1 cellular context compared by ENCODE assay signal in the genomic region with DNA sequence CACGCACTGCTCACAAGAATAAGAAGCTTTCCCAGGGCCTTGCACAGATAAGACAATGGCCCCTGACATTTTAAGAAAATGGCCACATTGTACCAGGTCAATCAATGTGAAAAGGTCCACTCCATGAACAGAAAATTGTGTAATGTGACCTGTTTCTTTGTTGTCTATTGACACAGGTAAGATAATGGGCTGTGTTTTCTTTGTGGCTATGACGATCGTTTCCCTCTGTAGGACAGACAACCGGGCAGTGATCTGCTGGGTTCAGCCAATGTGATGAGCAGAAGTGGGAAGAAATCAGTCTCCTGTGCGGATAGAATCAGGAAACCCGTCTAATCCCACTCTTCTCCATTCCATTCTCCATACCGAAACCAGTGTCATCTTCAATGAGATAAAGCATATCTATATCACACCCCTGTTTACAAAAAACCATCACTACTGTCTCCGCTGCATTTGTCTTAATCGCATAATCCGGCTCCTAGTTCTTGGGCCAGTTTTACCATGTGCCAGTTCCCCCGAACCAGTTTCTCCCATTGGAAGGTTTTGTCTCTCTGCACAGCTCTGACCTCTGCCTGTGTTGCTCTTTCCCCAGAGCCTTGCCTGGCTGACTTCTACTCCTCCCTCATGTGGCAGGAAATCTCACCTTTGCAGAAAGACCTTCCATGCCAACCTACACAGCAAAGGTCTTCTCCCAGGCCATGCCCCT.
TF ChIP-seq lines count a peak whose summit lies in the region.

No MANE protein-coding gene starts in this region.

TF ChIP-seq in HepG2, 621 proteins besides CTCF, POLR2A, EP300 and RAD21 (continued from another document and continues in another):
- TF ChIP-seq TGIF2 (CRISPR knock-in tag; IDR thresholded peaks at IDR 0.05): peak; percentile 59; the same call in 1 of the 2 replicates
- peak; percentile 24; the same call in 1 of the 2 replicates for TF ChIP-seq GZF1 (CRISPR knock-in tag; IDR thresholded peaks at IDR 0.05)
- TF ChIP-seq ZNF713 (CRISPR knock-in tag; IDR thresholded peaks at IDR 0.05): no peak
- peak; percentile 46 for TF ChIP-seq ZSCAN31 (CRISPR knock-in tag; IDR thresholded peaks at IDR 0.05; ENCODE audit: low read depth)
- TF ChIP-seq, protein P1, sequence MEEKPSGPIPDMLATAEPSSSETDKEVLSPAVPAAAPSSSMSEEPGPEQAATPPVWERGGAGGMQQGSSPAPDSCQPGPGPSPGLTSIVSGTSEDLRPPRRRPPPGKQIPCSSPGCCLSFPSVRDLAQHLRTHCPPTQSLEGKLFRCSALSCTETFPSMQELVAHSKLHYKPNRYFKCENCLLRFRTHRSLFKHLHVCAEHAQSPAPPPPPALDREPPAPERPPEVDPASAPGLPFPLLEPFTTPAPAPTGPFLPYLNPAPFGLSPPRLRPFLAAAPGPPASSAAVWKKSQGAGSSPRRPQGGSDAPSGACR (CRISPR knock-in tag; IDR thresholded peaks at IDR 0.05): peak; percentile 79; the same call in 1 of the 2 replicates
- no peak for TF ChIP-seq ATAD3A (CRISPR knock-in tag; IDR thresholded peaks at IDR 0.05)
- TF ChIP-seq SMYD3 (CRISPR knock-in tag; IDR thresholded peaks at IDR 0.05): 0 out of 2 replicates have a peak, but pooled peaks have one; percentile 47
- TF ChIP-seq MXD4 (CRISPR knock-in tag; IDR thresholded peaks at IDR 0.05): 0 out of 2 replicates have a peak, but pooled peaks have one; percentile 76
- no peak for TF ChIP-seq ZNF552 (CRISPR knock-in tag; IDR thresholded peaks at IDR 0.05; ENCODE audit: borderline replicate concordance)
- no peak for TF ChIP-seq PAWR (CRISPR knock-in tag; IDR thresholded peaks at IDR 0.05; ENCODE audit: borderline replicate concordance)
- TF ChIP-seq PCBP2 (optimal IDR thresholded peaks at IDR 0.05; ENCODE audit: low read depth, low read length, poor library complexity, severe bottlenecking): no peak
- TF ChIP-seq UBTF (CRISPR knock-in tag; IDR thresholded peaks at IDR 0.05): no peak
- TF ChIP-seq RORA (CRISPR knock-in tag; IDR thresholded peaks at IDR 0.05): no peak
- no peak for TF ChIP-seq ZNF326 (CRISPR knock-in tag; IDR thresholded peaks at IDR 0.05; ENCODE audit: borderline replicate concordance)
- TF ChIP-seq SSRP1 (CRISPR knock-in tag; IDR thresholded peaks at IDR 0.05): peak; percentile 70; the same call in 1 of the 2 replicates
- TF ChIP-seq HMGXB4 (CRISPR knock-in tag; IDR thresholded peaks at IDR 0.05; ENCODE audit: borderline replicate concordance in 1 of 2, low read depth in 1 of 2): peak; percentile 27 to 44; a peak in 1 of 4 replicates
- no peak for TF ChIP-seq ATF7-NPFF (CRISPR knock-in tag; IDR thresholded peaks at IDR 0.05; ENCODE audit: low read depth)
- no peak for TF ChIP-seq ZSCAN12 (CRISPR knock-in tag; IDR thresholded peaks at IDR 0.05)
- TF ChIP-seq, protein P2, sequence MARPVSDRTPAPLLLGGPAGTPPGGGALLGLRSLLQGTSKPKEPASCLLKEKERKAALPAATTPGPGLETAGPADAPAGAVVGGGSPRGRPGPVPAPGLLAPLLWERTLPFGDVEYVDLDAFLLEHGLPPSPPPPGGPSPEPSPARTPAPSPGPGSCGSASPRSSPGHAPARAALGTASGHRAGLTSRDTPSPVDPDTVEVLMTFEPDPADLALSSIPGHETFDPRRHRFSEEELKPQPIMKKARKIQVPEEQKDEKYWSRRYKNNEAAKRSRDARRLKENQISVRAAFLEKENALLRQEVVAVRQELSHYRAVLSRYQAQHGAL (CRISPR knock-in tag; IDR thresholded peaks at IDR 0.05; ENCODE audit: not compliant biosample characterization): no peak
- TF ChIP-seq, protein P3, sequence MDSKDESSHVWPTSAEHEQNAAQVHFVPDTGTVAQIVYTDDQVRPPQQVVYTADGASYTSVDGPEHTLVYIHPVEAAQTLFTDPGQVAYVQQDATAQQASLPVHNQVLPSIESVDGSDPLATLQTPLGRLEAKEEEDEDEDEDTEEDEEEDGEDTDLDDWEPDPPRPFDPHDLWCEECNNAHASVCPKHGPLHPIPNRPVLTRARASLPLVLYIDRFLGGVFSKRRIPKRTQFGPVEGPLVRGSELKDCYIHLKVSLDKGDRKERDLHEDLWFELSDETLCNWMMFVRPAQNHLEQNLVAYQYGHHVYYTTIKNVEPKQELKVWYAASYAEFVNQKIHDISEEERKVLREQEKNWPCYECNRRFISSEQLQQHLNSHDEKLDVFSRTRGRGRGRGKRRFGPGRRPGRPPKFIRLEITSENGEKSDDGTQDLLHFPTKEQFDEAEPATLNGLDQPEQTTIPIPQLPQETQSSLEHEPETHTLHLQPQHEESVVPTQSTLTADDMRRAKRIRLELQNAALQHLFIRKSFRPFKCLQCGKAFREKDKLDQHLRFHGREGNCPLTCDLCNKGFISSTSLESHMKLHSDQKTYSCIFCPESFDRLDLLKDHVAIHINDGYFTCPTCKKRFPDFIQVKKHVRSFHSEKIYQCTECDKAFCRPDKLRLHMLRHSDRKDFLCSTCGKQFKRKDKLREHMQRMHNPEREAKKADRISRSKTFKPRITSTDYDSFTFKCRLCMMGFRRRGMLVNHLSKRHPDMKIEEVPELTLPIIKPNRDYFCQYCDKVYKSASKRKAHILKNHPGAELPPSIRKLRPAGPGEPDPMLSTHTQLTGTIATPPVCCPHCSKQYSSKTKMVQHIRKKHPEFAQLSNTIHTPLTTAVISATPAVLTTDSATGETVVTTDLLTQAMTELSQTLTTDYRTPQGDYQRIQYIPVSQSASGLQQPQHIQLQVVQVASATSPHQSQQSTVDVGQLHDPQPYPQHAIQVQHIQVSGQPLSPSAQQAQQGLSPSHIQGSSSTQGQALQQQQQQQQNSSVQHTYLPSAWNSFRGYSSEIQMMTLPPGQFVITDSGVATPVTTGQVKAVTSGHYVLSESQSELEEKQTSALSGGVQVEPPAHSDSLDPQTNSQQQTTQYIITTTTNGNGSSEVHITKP (CRISPR knock-in tag; IDR thresholded peaks at IDR 0.05; ENCODE audit: low read depth): peak; percentile 45; the same call in 1 of the 2 replicates
- no peak for TF ChIP-seq POLR2AphosphoS2 (IDR thresholded peaks at IDR 0.05; ENCODE audit: low read depth, low read length)
- no peak for TF ChIP-seq NKX3-1 (CRISPR knock-in tag; IDR thresholded peaks at IDR 0.05)
- TF ChIP-seq CSRNP1 (CRISPR knock-in tag; IDR thresholded peaks at IDR 0.05): peak; percentile 71; the same call in 1 of the 2 replicates
- TF ChIP-seq ZNF891 (CRISPR knock-in tag; IDR thresholded peaks at IDR 0.05): no peak
- no peak for TF ChIP-seq SPEN (CRISPR knock-in tag; IDR thresholded peaks at IDR 0.05; ENCODE audit: low read depth)
- TF ChIP-seq ZNF598 (CRISPR knock-in tag; IDR thresholded peaks at IDR 0.05; ENCODE audit: borderline replicate concordance): no peak
- TF ChIP-seq, protein P4, sequence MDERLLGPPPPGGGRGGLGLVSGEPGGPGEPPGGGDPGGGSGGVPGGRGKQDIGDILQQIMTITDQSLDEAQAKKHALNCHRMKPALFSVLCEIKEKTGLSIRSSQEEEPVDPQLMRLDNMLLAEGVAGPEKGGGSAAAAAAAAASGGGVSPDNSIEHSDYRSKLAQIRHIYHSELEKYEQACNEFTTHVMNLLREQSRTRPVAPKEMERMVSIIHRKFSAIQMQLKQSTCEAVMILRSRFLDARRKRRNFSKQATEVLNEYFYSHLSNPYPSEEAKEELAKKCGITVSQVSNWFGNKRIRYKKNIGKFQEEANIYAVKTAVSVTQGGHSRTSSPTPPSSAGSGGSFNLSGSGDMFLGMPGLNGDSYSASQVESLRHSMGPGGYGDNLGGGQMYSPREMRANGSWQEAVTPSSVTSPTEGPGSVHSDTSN (CRISPR knock-in tag; IDR thresholded peaks at IDR 0.05): no peak; the same call in 1 of the 2 replicates
- peak; percentile 48; the same call in 1 of the 2 replicates for TF ChIP-seq ARID4A (CRISPR knock-in tag; IDR thresholded peaks at IDR 0.05; ENCODE audit: borderline replicate concordance)
- no peak for TF ChIP-seq ZMAT5 (CRISPR knock-in tag; IDR thresholded peaks at IDR 0.05; ENCODE audit: borderline replicate concordance, low read depth)
- no peak for TF ChIP-seq TIGD3 (CRISPR knock-in tag; IDR thresholded peaks at IDR 0.05; ENCODE audit: borderline replicate concordance)
- TF ChIP-seq XBP1 (CRISPR knock-in tag; IDR thresholded peaks at IDR 0.05): no peak
- TF ChIP-seq ZNF616 (CRISPR knock-in tag; IDR thresholded peaks at IDR 0.05; ENCODE audit: low read depth): no peak
- TF ChIP-seq E2F2 (CRISPR knock-in tag; IDR thresholded peaks at IDR 0.05; ENCODE audit: borderline replicate concordance): no peak; the same call in 1 of the 2 replicates
